In genomic region chr9:36046923-36047322, GRCh38 we compare ENCODE assay signal across 25 cellular contexts.
"Had no signal": no experiment of that assay in that cellular context is flagged by ENCODE, and none has a peak within 500 bp of the region (broad histone marks: within the 10 kb centered on the region; RNA-seq: fewer than 3 reads in every experiment).

No MANE protein-coding gene starts in this region.

- H3K4me3 Mint-ChIP-seq: activated B cell treated with CpG ODN at 0.5 μM for 24 hours; activated CD4-positive, alpha-beta memory T cell treated with anti-CD3 and anti-CD28 coated beads for 36 hours; activated naive CD8-positive, alpha-beta T cell treated with anti-CD3 and anti-CD28 coated beads for 36 hours; central memory CD8-positive, alpha-beta T cell; mesothelial cell of epicardium; natural killer cell; stimulated activated naive CD8-positive, alpha-beta T cell treated with anti-CD3 and anti-CD28 coated beads, Interleukin-15, amount 100 ng/mL, for 72 hours had no signal

- DNase-seq: activated B cell treated with CpG ODN at 0.5 μM for 24 hours; activated CD4-positive, alpha-beta memory T cell treated with anti-CD3 and anti-CD28 coated beads for 36 hours; activated CD4-positive, alpha-beta T cell treated with anti-CD3 and anti-CD28 coated beads for 48 hours; activated naive CD4-positive, alpha-beta T cell treated with Interleukin-2 at 50 U/mL for 16 hours; activated naive CD8-positive, alpha-beta T cell treated with anti-CD3 and anti-CD28 coated beads for 36 hours; activated T-cell treated with anti-CD3 and anti-CD28 coated beads, Interleukin-2, amount 50 U/mL, for 48 hours; amniotic stem cell; colonic mucosa; dorsolateral prefrontal cortex; foreskin melanocyte; hippocampal formation; kidney glomerular epithelial cell; left ventricle myocardium inferior; mammary epithelial cell; natural killer cell; retina; stimulated activated CD4-positive, alpha-beta T cell treated with anti-CD3 and anti-CD28 coated beads, Interleukin-12 subunit alpha, Interleukin-12 subunit beta, amount 100 ng/mL, for 4 hours; stimulated activated naive CD8-positive, alpha-beta T cell treated with anti-CD3 and anti-CD28 coated beads, Interleukin-15, amount 100 ng/mL, for 72 hours; T-helper 1 cell; tibial artery had no signal

- H3K36me3 ChIP-seq: breast epithelium, colonic mucosa, left ventricle myocardium inferior, tibial artery had no signal

- H3K27ac ChIP-seq: breast epithelium, colonic mucosa, dorsolateral prefrontal cortex, epithelial cell of prostate, left ventricle myocardium inferior, tibial artery had no signal

- H3K9me3 ChIP-seq: breast epithelium, colonic mucosa, left ventricle myocardium inferior, tibial artery had no signal

- H3K27me3 Mint-ChIP-seq: activated B cell treated with CpG ODN at 0.5 μM for 24 hours; activated CD4-positive, alpha-beta memory T cell treated with anti-CD3 and anti-CD28 coated beads for 36 hours; activated naive CD8-positive, alpha-beta T cell treated with anti-CD3 and anti-CD28 coated beads for 36 hours; central memory CD8-positive, alpha-beta T cell; progenitor cell of endocrine pancreas; stimulated activated naive CD8-positive, alpha-beta T cell treated with anti-CD3 and anti-CD28 coated beads, Interleukin-15, amount 100 ng/mL, for 72 hours had no signal

- H3K27me3 ChIP-seq: breast epithelium, colonic mucosa, dorsolateral prefrontal cortex, tibial artery had no signal

- H3K27ac Mint-ChIP-seq: activated B cell treated with CpG ODN at 0.5 μM for 24 hours; activated CD4-positive, alpha-beta memory T cell treated with anti-CD3 and anti-CD28 coated beads for 36 hours; activated naive CD8-positive, alpha-beta T cell treated with anti-CD3 and anti-CD28 coated beads for 36 hours; mesothelial cell of epicardium; natural killer cell; progenitor cell of endocrine pancreas; stimulated activated naive CD8-positive, alpha-beta T cell treated with anti-CD3 and anti-CD28 coated beads, Interleukin-15, amount 100 ng/mL, for 72 hours had no signal

- H3K4me3 ChIP-seq: breast epithelium, colonic mucosa, dorsolateral prefrontal cortex, left ventricle myocardium inferior, tibial artery had no signal

- H3K4me1 ChIP-seq: breast epithelium, colonic mucosa, tibial artery had no signal

- H3K36me3 Mint-ChIP-seq: activated CD4-positive, alpha-beta memory T cell treated with anti-CD3 and anti-CD28 coated beads for 36 hours; natural killer cell had no signal

- H3K9me3 Mint-ChIP-seq: activated B cell treated with CpG ODN at 0.5 μM for 24 hours; activated CD4-positive, alpha-beta memory T cell treated with anti-CD3 and anti-CD28 coated beads for 36 hours; activated naive CD8-positive, alpha-beta T cell treated with anti-CD3 and anti-CD28 coated beads for 36 hours; central memory CD8-positive, alpha-beta T cell; natural killer cell; stimulated activated naive CD8-positive, alpha-beta T cell treated with anti-CD3 and anti-CD28 coated beads, Interleukin-15, amount 100 ng/mL, for 72 hours had no signal
